Comparison of ENCODE assay signal across 27 cellular contexts in the genomic region with DNA sequence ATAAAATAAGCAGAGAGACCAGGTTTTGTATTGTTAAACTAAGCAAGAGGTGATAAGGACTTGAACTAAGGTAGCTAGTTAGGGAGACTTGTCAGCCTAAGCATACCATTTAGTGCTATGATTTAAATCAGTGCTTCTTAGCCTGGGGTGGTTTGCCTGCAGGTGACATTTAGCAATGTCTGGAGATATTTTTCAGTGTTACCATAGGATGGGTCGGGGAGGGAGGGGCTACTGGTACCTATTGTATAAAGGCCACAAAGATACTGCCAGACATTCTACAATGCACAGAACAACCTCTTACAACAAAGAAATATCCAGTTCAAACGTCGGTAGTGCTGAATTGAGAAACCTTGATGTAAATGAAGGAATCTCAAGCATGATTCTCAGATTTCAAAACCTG. TPM values are rescaled to one million over a fixed set of nuclear protein-coding genes. Genes with fewer than 3 reads are reported as not detected.
"Had no signal": no experiment of that assay in that cellular context is flagged by ENCODE, and none has a peak within 500 bp of the region (broad histone marks: within the 10 kb centered on the region; RNA-seq: fewer than 3 reads in every experiment).

No MANE protein-coding gene starts in this region.

- H3K4me3 ChIP-seq: coronary artery, esophagus squamous epithelium, gastroesophageal sphincter, smooth muscle cell, tibial nerve, uterus had no signal

- H3K9me3 ChIP-seq: esophagus squamous epithelium, gastroesophageal sphincter, tibial nerve, uterus had no signal

- H3K27me3 ChIP-seq: esophagus squamous epithelium, gastroesophageal sphincter, tibial nerve, uterus had no signal

- H3K36me3 ChIP-seq: uterus had no signal

- DNase-seq: activated CD4-positive, alpha-beta T cell treated with anti-CD3 and anti-CD28 coated beads, Interleukin-2, amount 10 ng/mL, durations not matched to agents 7 days and 5 days; activated CD4-positive, CD25-positive, alpha-beta regulatory T cell treated with anti-CD3 and anti-CD28 coated beads, Interleukin-2, amount 50 U/mL, for 72 hours; activated CD8-positive, alpha-beta memory T cell treated with anti-CD3 and anti-CD28 coated beads, Interleukin-2, amount 10 ng/mL, durations not matched to agents 7 days and 5 days; activated CD8-positive, alpha-beta T cell treated with anti-CD3 and anti-CD28 coated beads for 36 hours; activated gamma-delta T cell; activated T-cell treated with anti-CD3 and anti-CD28 coated beads for 4 hours; amygdala; cerebellar nuclear complex; endodermal cell; esophagus squamous epithelium; head of caudate nucleus; occipital lobe; stimulated activated CD4-positive, alpha-beta T cell treated with anti-CD3 and anti-CD28 coated beads, Interleukin-2, amount 100 ng/mL, for 48 hours; stimulated activated CD8-positive, alpha-beta memory T cell treated with anti-CD3 and anti-CD28 coated beads, Interleukin-4, amount 100 ng/mL, for 48 hours; stimulated activated naive CD4-positive, alpha-beta T cell treated with Interleukin-2 at 50 U/mL for 16 hours; substantia nigra; T-cell; uterus; WERI-Rb-1 had no signal

- H3K4me2 ChIP-seq: smooth muscle cell had no signal

- H3K27ac ChIP-seq: coronary artery, esophagus squamous epithelium, gastroesophageal sphincter, tibial nerve, uterus, WERI-Rb-1 had no signal

- ATAC-seq: activated CD8-positive, alpha-beta memory T cell treated with anti-CD3 and anti-CD28 coated beads, Interleukin-2, amount 10 ng/mL, durations not matched to agents 7 days and 5 days; activated CD8-positive, alpha-beta T cell treated with anti-CD3 and anti-CD28 coated beads for 36 hours; activated naive CD4-positive, alpha-beta T cell treated with anti-CD3 and anti-CD28 coated beads, Interleukin-2, amount 50 U/mL, for 72 hours; gastroesophageal sphincter; sciatic nerve; T-cell had no signal

RNA-seq across cellular contexts. Expression of a gene that starts 21.2 kb away (rescaled TPM):
- total RNA-seq: smooth muscle cell had no signal

RNA-seq across cellular contexts. Expression of a gene that starts 50.9 kb away (rescaled TPM):
- total RNA-seq: activated CD8-positive, alpha-beta memory T cell treated with anti-CD3 and anti-CD28 coated beads, Interleukin-2, amount 10 ng/mL, durations not matched to agents 7 days and 5 days; activated CD8-positive, alpha-beta T cell treated with anti-CD3 and anti-CD28 coated beads for 36 hours; bronchial epithelial cell; endodermal cell; smooth muscle cell had no signal
- polyA plus RNA-seq: neural cell, smooth muscle cell had no signal
